Comparison of ENCODE assay signal across 1 cellular context in the genomic region with DNA sequence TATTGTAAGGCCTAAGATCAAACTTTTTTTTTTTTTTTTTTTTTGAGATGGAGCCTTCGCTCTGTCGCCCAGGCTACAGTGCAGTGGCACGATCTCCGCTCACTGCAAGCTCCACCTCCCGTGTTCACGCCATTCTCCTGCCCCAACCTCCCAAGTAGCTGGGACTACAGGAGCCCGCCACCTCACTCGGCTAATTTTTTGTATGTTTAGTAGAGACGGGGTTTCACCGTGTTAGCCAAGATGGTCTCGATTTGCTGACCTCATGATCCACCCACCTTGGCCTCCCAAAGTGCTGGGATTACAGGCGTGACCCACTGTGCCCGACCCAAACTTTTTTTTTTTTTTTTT. TPM values are rescaled to one million over a fixed set of nuclear protein-coding genes. Genes with fewer than 3 reads are reported as not detected.
"Had no signal": no experiment of that assay in that cellular context is flagged by ENCODE, and none has a peak within 500 bp of the region (broad histone marks: within the 10 kb centered on the region; RNA-seq: fewer than 3 reads in every experiment).

No MANE protein-coding gene starts in this region.

RNA-seq across cellular contexts. Expression of a gene that starts 25.6 kb away (rescaled TPM):
- total RNA-seq: ascending aorta had no signal
